In genomic region chr11:61598886-61599868, GRCh38 we compare ENCODE assay signal across 12 cellular contexts. TPM values are rescaled to one million over a fixed set of nuclear protein-coding genes. Genes with fewer than 3 reads are reported as not detected.
DNase-seq lines count a peak whose midpoint lies in the region; ATAC-seq and TF ChIP-seq lines count a peak whose summit lies in the region.
"Had no signal": no experiment of that assay in that cellular context is flagged by ENCODE, and none has a peak within 500 bp of the region (broad histone marks: within the 10 kb centered on the region; RNA-seq: fewer than 3 reads in every experiment).

No MANE protein-coding gene starts in this region.

- H3K27ac Mint-ChIP-seq in glutamatergic neuron (ENCODE audit: unreplicated experiment): peak overlapping the region; percentile 68
- H3K27ac Mint-ChIP-seq: T-cell had no signal

- TF ChIP-seq CTCF in glutamatergic neuron (IDR thresholded peaks at IDR 0.05; ENCODE audit: partially characterized antibody, unreplicated experiment) (no peak), sigmoid colon (IDR thresholded peaks at IDR 0.05) (no peak), GM20000 (IDR thresholded peaks at IDR 0.05; ENCODE audit: extremely low read depth, missing control alignments) (no peak)

- H3K4me1 ChIP-seq in sigmoid colon: peaks cover 0 to 3% (median 0%) of the 10 kb centered on the region in 4 donors

- H3K36me3 Mint-ChIP-seq in glutamatergic neuron (ENCODE audit: unreplicated experiment): no peaks in the 10 kb centered on the region
- H3K36me3 Mint-ChIP-seq: T-cell had no signal

- TF ChIP-seq POLR2A in sigmoid colon (IDR thresholded peaks at IDR 0.05): no peak

- peaks cover 15% of the 10 kb centered on the region for H3K27me3 Mint-ChIP-seq in glutamatergic neuron (ENCODE audit: unreplicated experiment)

- H3K4me3 ChIP-seq in sigmoid colon: no peak overlapping the region

- WGBS in sigmoid colon, 2 donors: 57 to 78% methylated on average over 25 of the region's 25 CpGs

- no peaks in the 10 kb centered on the region for H3K9me3 ChIP-seq in sigmoid colon

- peaks cover 6% of the 10 kb centered on the region for H3K9me3 Mint-ChIP-seq in glutamatergic neuron (ENCODE audit: unreplicated experiment)
- H3K9me3 Mint-ChIP-seq: T-cell had no signal

- no peaks in the 10 kb centered on the region for H3K36me3 ChIP-seq in sigmoid colon

- intact Hi-C loops in sigmoid colon (cut with DNase I): no loop called here

- DNase-seq in GM03348 (ENCODE audit: low spot score) (peak; percentile 44), glutamatergic neuron (peak; percentile 69), sigmoid colon (peak; percentile 83), GM20000 (ENCODE audit: low spot score) (no peak), COLO668 (lab: John Stamatoyannopoulos, UW; ENCODE audit: unreplicated experiment) (no peak)
- DNase-seq: activated T-cell treated with anti-CD3 and anti-CD28 coated beads, Interleukin-2, amount 50 U/mL, for 1 hour; NCI-H187; stimulated activated CD4-positive, alpha-beta T cell treated with anti-CD3 and anti-CD28 coated beads, Interleukin-4, amount 100 ng/mL, for 1 hour; T-cell had no signal

- peak overlapping the region; percentile 63 for H3K4me3 Mint-ChIP-seq in glutamatergic neuron (ENCODE audit: unreplicated experiment)
- H3K4me3 Mint-ChIP-seq: T-cell had no signal

- peak overlapping the region in 3 of 4 donors; percentile 36 to 50 (median 43) for H3K27ac ChIP-seq in sigmoid colon

- TF ChIP-seq EP300 in sigmoid colon (IDR thresholded peaks at IDR 0.05): no peak

- ATAC-seq in SK-N-SH treated with all-trans-retinoic acid at 6 μM for 48 hours (peak; percentile 49), esophagus mucosa (no peak), HG02852 (IDR thresholded peaks at IDR 0.05; ENCODE audit: unreplicated experiment) (no peak)
- ATAC-seq: T-cell had no signal

- peaks cover 0 to 20% (median 0%) of the 10 kb centered on the region in 3 donors for H3K27me3 ChIP-seq in sigmoid colon

- H3K4me1 Mint-ChIP-seq in glutamatergic neuron (ENCODE audit: low read depth, unreplicated experiment): peaks cover 46% of the 10 kb centered on the region
- H3K4me1 Mint-ChIP-seq: T-cell had no signal

TF ChIP-seq in SK-N-SH treated with all-trans-retinoic acid at 6 μM for 48 hours, 23 proteins besides CTCF, POLR2A, EP300 and RAD21:
- TF ChIP-seq, protein P1, sequence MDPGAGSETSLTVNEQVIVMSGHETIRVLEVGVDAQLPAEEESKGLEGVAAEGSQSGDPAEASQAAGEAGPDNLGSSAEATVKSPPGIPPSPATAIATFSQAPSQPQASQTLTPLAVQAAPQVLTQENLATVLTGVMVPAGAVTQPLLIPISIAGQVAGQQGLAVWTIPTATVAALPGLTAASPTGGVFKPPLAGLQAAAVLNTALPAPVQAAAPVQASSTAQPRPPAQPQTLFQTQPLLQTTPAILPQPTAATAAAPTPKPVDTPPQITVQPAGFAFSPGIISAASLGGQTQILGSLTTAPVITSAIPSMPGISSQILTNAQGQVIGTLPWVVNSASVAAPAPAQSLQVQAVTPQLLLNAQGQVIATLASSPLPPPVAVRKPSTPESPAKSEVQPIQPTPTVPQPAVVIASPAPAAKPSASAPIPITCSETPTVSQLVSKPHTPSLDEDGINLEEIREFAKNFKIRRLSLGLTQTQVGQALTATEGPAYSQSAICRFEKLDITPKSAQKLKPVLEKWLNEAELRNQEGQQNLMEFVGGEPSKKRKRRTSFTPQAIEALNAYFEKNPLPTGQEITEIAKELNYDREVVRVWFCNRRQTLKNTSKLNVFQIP (CRISPR knock-in tag; IDR thresholded peaks at IDR 0.05; ENCODE audit: borderline replicate concordance, low read depth): no peak
- TF ChIP-seq OSR1 (CRISPR knock-in tag; IDR thresholded peaks at IDR 0.05) (no peak), ZNF8 (CRISPR knock-in tag; IDR thresholded peaks at IDR 0.05) (no peak), TCF4 (CRISPR knock-in tag; IDR thresholded peaks at IDR 0.05; ENCODE audit: borderline replicate concordance) (no peak), TOX (CRISPR knock-in tag; IDR thresholded peaks at IDR 0.05; ENCODE audit: borderline replicate concordance) (no peak), ISL1 (CRISPR knock-in tag; IDR thresholded peaks at IDR 0.05) (no peak), BACH2 (CRISPR knock-in tag; IDR thresholded peaks at IDR 0.05; ENCODE audit: borderline replicate concordance) (no peak), ZC3H10 (CRISPR knock-in tag; IDR thresholded peaks at IDR 0.05) (no peak), ZNF565 (CRISPR knock-in tag; conservative IDR thresholded peaks at IDR 0.05; ENCODE audit: low read depth) (no peak), GLIS3 (CRISPR knock-in tag; IDR thresholded peaks at IDR 0.05) (no peak), ZNF70 (CRISPR knock-in tag; IDR thresholded peaks at IDR 0.05) (no peak), ESRRG (CRISPR knock-in tag; IDR thresholded peaks at IDR 0.05) (no peak), ARNTL (CRISPR knock-in tag; IDR thresholded peaks at IDR 0.05; ENCODE audit: borderline replicate concordance, low read depth) (no peak), ZFP30 (CRISPR knock-in tag; IDR thresholded peaks at IDR 0.05) (no peak)
- TF ChIP-seq, protein P2, sequence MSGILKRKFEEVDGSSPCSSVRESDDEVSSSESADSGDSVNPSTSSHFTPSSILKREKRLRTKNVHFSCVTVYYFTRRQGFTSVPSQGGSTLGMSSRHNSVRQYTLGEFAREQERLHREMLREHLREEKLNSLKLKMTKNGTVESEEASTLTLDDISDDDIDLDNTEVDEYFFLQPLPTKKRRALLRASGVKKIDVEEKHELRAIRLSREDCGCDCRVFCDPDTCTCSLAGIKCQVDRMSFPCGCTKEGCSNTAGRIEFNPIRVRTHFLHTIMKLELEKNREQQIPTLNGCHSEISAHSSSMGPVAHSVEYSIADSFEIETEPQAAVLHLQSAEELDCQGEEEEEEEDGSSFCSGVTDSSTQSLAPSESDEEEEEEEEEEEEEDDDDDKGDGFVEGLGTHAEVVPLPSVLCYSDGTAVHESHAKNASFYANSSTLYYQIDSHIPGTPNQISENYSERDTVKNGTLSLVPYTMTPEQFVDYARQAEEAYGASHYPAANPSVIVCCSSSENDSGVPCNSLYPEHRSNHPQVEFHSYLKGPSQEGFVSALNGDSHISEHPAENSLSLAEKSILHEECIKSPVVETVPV (CRISPR knock-in tag; IDR thresholded peaks at IDR 0.05): no peak
- TF ChIP-seq, protein P3, sequence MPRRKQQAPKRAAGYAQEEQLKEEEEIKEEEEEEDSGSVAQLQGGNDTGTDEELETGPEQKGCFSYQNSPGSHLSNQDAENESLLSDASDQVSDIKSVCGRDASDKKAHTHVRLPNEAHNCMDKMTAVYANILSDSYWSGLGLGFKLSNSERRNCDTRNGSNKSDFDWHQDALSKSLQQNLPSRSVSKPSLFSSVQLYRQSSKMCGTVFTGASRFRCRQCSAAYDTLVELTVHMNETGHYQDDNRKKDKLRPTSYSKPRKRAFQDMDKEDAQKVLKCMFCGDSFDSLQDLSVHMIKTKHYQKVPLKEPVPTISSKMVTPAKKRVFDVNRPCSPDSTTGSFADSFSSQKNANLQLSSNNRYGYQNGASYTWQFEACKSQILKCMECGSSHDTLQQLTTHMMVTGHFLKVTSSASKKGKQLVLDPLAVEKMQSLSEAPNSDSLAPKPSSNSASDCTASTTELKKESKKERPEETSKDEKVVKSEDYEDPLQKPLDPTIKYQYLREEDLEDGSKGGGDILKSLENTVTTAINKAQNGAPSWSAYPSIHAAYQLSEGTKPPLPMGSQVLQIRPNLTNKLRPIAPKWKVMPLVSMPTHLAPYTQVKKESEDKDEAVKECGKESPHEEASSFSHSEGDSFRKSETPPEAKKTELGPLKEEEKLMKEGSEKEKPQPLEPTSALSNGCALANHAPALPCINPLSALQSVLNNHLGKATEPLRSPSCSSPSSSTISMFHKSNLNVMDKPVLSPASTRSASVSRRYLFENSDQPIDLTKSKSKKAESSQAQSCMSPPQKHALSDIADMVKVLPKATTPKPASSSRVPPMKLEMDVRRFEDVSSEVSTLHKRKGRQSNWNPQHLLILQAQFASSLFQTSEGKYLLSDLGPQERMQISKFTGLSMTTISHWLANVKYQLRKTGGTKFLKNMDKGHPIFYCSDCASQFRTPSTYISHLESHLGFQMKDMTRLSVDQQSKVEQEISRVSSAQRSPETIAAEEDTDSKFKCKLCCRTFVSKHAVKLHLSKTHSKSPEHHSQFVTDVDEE (CRISPR knock-in tag; IDR thresholded peaks at IDR 0.05): no peak

RNA-seq across cellular contexts. Expression of gene SYT7, which starts 18.3 kb away (rescaled TPM):
- total RNA-seq in glutamatergic neuron (ENCODE audit: unreplicated experiment) (93.6 TPM), sigmoid colon (1 to 10 TPM in 3 of 4 donors, under 1 TPM in 1; 0.66 to 3.6 (median 1.6) TPM), esophagus mucosa (3.6 TPM)
- 1 to 10 TPM; 4.2 to 8.4 (median 6.6) TPM for polyA plus RNA-seq in sigmoid colon

Comparison
In these comparisons a context has a peak if more than half of its experiments do, and no peak if none do; other contexts are left out.
1. DNase-seq: peak in GM03348 (single experiment), glutamatergic neuron (single experiment) and sigmoid colon (single experiment); none in GM20000 (single experiment) and COLO668 (single experiment).
2. RNA of gene SYT7, which starts 18.3 kb away (total RNA-seq): 93.6 TPM in glutamatergic neuron (single experiment); 3.6 TPM in esophagus mucosa (single experiment) and 0.66 to 3.6 TPM in sigmoid colon; every median in the first group is over 10 times any median in the second.